25 cellular contexts compared by ENCODE assay signal in genomic region chr3:46006243-46006642, GRCh38. TPM values are rescaled to one million over a fixed set of nuclear protein-coding genes. Genes with fewer than 3 reads are reported as not detected.
DNase-seq lines count a peak whose midpoint lies in the region; ATAC-seq and TF ChIP-seq lines count a peak whose summit lies in the region.
"Had no signal": no experiment of that assay in that cellular context is flagged by ENCODE, and none has a peak within 500 bp of the region (broad histone marks: within the 10 kb centered on the region; RNA-seq: fewer than 3 reads in every experiment).

No MANE protein-coding gene starts in this region.

- H3K27me3 ChIP-seq in left ventricle myocardium inferior (ENCODE audit: low read depth) (no peaks in the 10 kb centered on the region), sigmoid colon (no peaks in the 10 kb centered on the region), suprapubic skin (no peaks in the 10 kb centered on the region)
- H3K27me3 ChIP-seq: esophagus squamous epithelium, pancreas had no signal

- intact Hi-C loops in left ventricle myocardium inferior (cut with micrococcal nuclease) (no loop called here), Right ventricle myocardium inferior (cut with DNase I) (no loop called here), sigmoid colon (cut with DNase I) (no loop called here)

- H3K9me3 ChIP-seq in left ventricle myocardium inferior (replicated peaks): no peaks in the 10 kb centered on the region
- no peaks in the 10 kb centered on the region for H3K9me3 ChIP-seq in sigmoid colon
- H3K9me3 ChIP-seq in suprapubic skin: no peaks in the 10 kb centered on the region
- H3K9me3 ChIP-seq: esophagus squamous epithelium, mucosa of descending colon, pancreas had no signal

- TF ChIP-seq EP300 in sigmoid colon (IDR thresholded peaks at IDR 0.05) (no peak), suprapubic skin (IDR thresholded peaks at IDR 0.05) (no peak)

- 70 to 83% methylated on average over 3 of the region's 3 CpGs for WGBS in sigmoid colon, 2 donors
- WGBS in suprapubic skin: 71% methylated on average over 3 of the region's 3 CpGs

- H3K4me1 ChIP-seq in left ventricle myocardium inferior (peaks cover 17% of the 10 kb centered on the region), sigmoid colon (peaks cover 0 to 17% (median 12%) of the 10 kb centered on the region in 4 donors), suprapubic skin (peaks cover 7% of the 10 kb centered on the region)
- H3K4me1 ChIP-seq: pancreas had no signal

- ATAC-seq in Right ventricle myocardium inferior: no peak
- ATAC-seq: stimulated activated memory B cell treated with anti-CD40 and anti-IgM and Interleukin-4, amounts not matched to agents 10 μg/mL and 1 μg/mL and 100 μg/mL, for 72 hours had no signal

- H3K27ac ChIP-seq in left ventricle myocardium inferior (replicated peaks) (peak overlapping the region; percentile 62), sigmoid colon (peak overlapping the region; percentile 24 to 64 (median 41)), suprapubic skin (no peak overlapping the region)
- H3K27ac ChIP-seq: pancreas, PC-9 had no signal

- TF ChIP-seq POLR2A in sigmoid colon (IDR thresholded peaks at IDR 0.05) (no peak), suprapubic skin (IDR thresholded peaks at IDR 0.05) (no peak)

- no peak overlapping the region for H3K4me3 ChIP-seq in left ventricle myocardium inferior
- H3K4me3 ChIP-seq in fibroblast of villous mesenchyme (ENCODE audit: low read depth, low read length): no peak overlapping the region
- no peak overlapping the region for H3K4me3 ChIP-seq in sigmoid colon
- H3K4me3 ChIP-seq in suprapubic skin: no peak overlapping the region
- H3K4me3 ChIP-seq: coronary artery, esophagus squamous epithelium, mucosa of descending colon, pancreas, PC-9 had no signal

- DNase-seq in left ventricle myocardium inferior (no peak), Right ventricle myocardium inferior (ENCODE audit: missing footprints) (no peak), fibroblast of villous mesenchyme (ENCODE audit: low read depth) (peak; percentile 61), sigmoid colon (no peak), cerebellum (ENCODE audit: low spot score) (no peak), suprapubic skin (ENCODE audit: low spot score in 2 of 2) (no peak)
- DNase-seq in effector CD4-positive, alpha-beta T cell: no peak
- DNase-seq in activated CD4-positive, CD25-positive, alpha-beta regulatory T cell treated with anti-CD3 and anti-CD28 coated beads, Interleukin-2, amount 50 U/mL, for 72 hours: no peak
- DNase-seq: activated CD4-positive, alpha-beta T cell treated with anti-CD3 and anti-CD28 coated beads, Interleukin-2, amount 50 U/mL, for 1 hour; activated naive CD4-positive, alpha-beta T cell treated with anti-CD3 and anti-CD28 coated beads for 36 hours; AML-193; CD4-positive, alpha-beta memory T cell; esophagus squamous epithelium; mucosa of descending colon; NCI-H1105 treated with DMSO at 0.1 percent for 48 hours; NCI-H1930; nephron progenitor cell; NK-92 treated with Interleukin-12 subunit alpha and Interleukin-12 subunit beta, amount 100 ng/mL, for 24 hours; pancreas; stimulated activated CD4-positive, alpha-beta T cell treated with anti-CD3 and anti-CD28 coated beads, Interleukin-4, amount 100 ng/mL, for 4 hours had no signal

- no peaks in the 10 kb centered on the region for H3K36me3 ChIP-seq in left ventricle myocardium inferior
- H3K36me3 ChIP-seq in sigmoid colon: no peaks in the 10 kb centered on the region
- H3K36me3 ChIP-seq in suprapubic skin: no peaks in the 10 kb centered on the region
- H3K36me3 ChIP-seq: esophagus squamous epithelium, pancreas had no signal

- no peak for TF ChIP-seq CTCF in left ventricle myocardium inferior (IDR thresholded peaks at IDR 0.05; ENCODE audit: borderline replicate concordance)
- TF ChIP-seq CTCF in fibroblast of villous mesenchyme (IDR thresholded peaks at IDR 0.05; ENCODE audit: insufficient read depth, low read depth, low read length): no peak
- TF ChIP-seq CTCF in sigmoid colon (IDR thresholded peaks at IDR 0.05): no peak
- no peak for TF ChIP-seq CTCF in suprapubic skin (IDR thresholded peaks at IDR 0.05)

RNA-seq across cellular contexts. Expression of gene FYCO1, which starts 10.6 kb away (rescaled TPM):
- total RNA-seq in left ventricle myocardium inferior (121 TPM), Right ventricle myocardium inferior (107 TPM), fibroblast of villous mesenchyme (20.6 and 23.7 TPM in 2 replicates), sigmoid colon (100 to 1,000 TPM in 1 of 4 donors, 10 to 100 TPM in 3; 72.1 to 115 (median 79.2) TPM), cerebellum (4.7 TPM), suprapubic skin (10 to 100 TPM; 45.3 to 64.5 (median 53.7) TPM)
- 10 to 100 TPM in 1 of 3 donors, 1 to 10 TPM in 2; 8.4 to 15.0 (median 9.9) TPM for polyA plus RNA-seq in sigmoid colon

RNA-seq across cellular contexts. Expression of gene XCR1, which starts 21.0 kb away (rescaled TPM):
- not detected for total RNA-seq in left ventricle myocardium inferior
- not detected for total RNA-seq in Right ventricle myocardium inferior
- total RNA-seq in fibroblast of villous mesenchyme: not detected in 2 replicates
- total RNA-seq in sigmoid colon: under 1 TPM in 1 of 4 donors, not detected in 3; under 0.01 TPM
- 1 to 10 TPM in 1 of 3 donors, not detected in 2; 3.5 TPM for polyA plus RNA-seq in sigmoid colon
- not detected for total RNA-seq in cerebellum
- 1 to 10 TPM in 2 of 4 donors, under 1 TPM in 1, not detected in 1; 0.93 to 7.2 (median 1.9) TPM for total RNA-seq in suprapubic skin
- total RNA-seq: activated naive CD4-positive, alpha-beta T cell treated with anti-CD3 and anti-CD28 coated beads for 36 hours; CD4-positive, alpha-beta memory T cell; temporal lobe had no signal
- polyA plus RNA-seq: CD4-positive, alpha-beta memory T cell; IgD-negative memory B cell; pancreas had no signal
